Comparison of ENCODE assay signal across 1 cellular context in the genomic region with DNA sequence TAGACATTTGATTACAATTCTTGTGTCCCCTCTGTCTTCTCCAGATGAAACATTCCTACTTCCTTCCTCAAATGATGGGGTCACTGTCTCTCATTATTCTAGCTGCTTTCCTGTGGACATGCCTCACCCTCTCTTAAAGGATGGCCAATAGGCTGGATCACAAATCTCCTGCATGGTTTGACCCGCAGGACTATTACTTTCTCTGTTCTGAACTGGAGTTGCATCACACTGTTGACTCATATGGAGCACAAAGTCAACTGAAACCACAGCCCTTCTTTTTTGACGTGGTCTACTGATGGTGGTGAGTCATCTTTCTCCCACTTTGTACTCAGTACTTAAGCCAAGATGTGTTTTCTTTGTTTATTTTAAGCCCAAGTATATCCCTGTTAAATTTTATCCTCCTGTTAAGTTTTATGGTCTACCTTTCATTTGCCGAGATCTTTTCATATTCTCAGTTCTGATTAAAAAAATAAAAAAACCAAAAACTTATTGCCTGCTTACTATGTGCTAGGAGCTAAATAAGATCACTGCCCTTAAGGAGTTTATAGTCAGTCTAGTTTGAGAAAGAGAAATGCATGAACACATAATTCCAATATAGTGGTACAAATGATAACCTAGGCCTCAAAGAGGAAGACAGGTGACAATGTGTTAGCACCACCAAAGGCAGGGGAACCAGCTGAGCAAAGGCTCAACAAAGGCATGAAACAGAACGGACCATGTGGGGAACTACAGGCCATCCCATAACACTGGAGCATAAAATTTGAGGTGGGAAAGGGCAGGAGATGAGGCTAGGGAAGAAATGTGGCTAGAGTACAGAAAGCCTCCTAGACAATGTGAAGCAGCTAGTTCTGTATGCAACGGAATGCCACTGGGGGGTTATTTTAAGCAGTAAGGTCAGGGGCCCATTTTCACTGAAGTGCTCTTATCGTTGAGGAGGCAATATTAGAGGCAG.
TF ChIP-seq lines count a peak whose summit lies in the region.

No MANE protein-coding gene starts in this region.

TF ChIP-seq in A549, 52 proteins besides CTCF, POLR2A, EP300 and RAD21 (continued from another document):
- TF ChIP-seq TP53 (CRISPR knock-in tag; IDR thresholded peaks at IDR 0.05) (no peak), CBX8 (IDR thresholded peaks at IDR 0.05) (no peak), SREBF2 (IDR thresholded peaks at IDR 0.05) (no peak), HOXA7 (CRISPR knock-in tag; IDR thresholded peaks at IDR 0.05) (no peak), MAFK (IDR thresholded peaks at IDR 0.05; ENCODE audit: partially characterized antibody) (no peak), HOXB13 (CRISPR knock-in tag; IDR thresholded peaks at IDR 0.05; ENCODE audit: low read depth) (no peak), CHD4 (IDR thresholded peaks at IDR 0.05; ENCODE audit: borderline replicate concordance) (no peak), HDAC2 (IDR thresholded peaks at IDR 0.05) (no peak), TFCP2L1 (CRISPR knock-in tag; IDR thresholded peaks at IDR 0.05) (no peak), ESRRA (IDR thresholded peaks at IDR 0.05; ENCODE audit: borderline replicate concordance, low read length) (no peak), ZSCAN20 (CRISPR knock-in tag; IDR thresholded peaks at IDR 0.05) (no peak), HOXB5 (CRISPR knock-in tag; IDR thresholded peaks at IDR 0.05) (0 out of 2 replicates have a peak, but pooled peaks have one; percentile 25), SMC3 (IDR thresholded peaks at IDR 0.05) (peak; percentile 55), RNF2 (IDR thresholded peaks at IDR 0.05; ENCODE audit: borderline replicate concordance, low read depth) (no peak), CHD2 (IDR thresholded peaks at IDR 0.05; ENCODE audit: low read length, partially characterized antibody) (no peak), PHF8 (IDR thresholded peaks at IDR 0.05; ENCODE audit: borderline replicate concordance, low read depth) (no peak), RARB (CRISPR knock-in tag; IDR thresholded peaks at IDR 0.05) (no peak), NR3C1 (IDR thresholded peaks at IDR 0.05) (no peak), ZNF302 (CRISPR knock-in tag; IDR thresholded peaks at IDR 0.05) (no peak), RCOR1 (IDR thresholded peaks at IDR 0.05; ENCODE audit: low read depth, low read length) (no peak)
- TF ChIP-seq, protein P1, sequence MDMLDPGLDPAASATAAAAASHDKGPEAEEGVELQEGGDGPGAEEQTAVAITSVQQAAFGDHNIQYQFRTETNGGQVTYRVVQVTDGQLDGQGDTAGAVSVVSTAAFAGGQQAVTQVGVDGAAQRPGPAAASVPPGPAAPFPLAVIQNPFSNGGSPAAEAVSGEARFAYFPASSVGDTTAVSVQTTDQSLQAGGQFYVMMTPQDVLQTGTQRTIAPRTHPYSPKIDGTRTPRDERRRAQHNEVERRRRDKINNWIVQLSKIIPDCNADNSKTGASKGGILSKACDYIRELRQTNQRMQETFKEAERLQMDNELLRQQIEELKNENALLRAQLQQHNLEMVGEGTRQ (IDR thresholded peaks at IDR 0.05) = no peak
- TF ChIP-seq, protein P2, sequence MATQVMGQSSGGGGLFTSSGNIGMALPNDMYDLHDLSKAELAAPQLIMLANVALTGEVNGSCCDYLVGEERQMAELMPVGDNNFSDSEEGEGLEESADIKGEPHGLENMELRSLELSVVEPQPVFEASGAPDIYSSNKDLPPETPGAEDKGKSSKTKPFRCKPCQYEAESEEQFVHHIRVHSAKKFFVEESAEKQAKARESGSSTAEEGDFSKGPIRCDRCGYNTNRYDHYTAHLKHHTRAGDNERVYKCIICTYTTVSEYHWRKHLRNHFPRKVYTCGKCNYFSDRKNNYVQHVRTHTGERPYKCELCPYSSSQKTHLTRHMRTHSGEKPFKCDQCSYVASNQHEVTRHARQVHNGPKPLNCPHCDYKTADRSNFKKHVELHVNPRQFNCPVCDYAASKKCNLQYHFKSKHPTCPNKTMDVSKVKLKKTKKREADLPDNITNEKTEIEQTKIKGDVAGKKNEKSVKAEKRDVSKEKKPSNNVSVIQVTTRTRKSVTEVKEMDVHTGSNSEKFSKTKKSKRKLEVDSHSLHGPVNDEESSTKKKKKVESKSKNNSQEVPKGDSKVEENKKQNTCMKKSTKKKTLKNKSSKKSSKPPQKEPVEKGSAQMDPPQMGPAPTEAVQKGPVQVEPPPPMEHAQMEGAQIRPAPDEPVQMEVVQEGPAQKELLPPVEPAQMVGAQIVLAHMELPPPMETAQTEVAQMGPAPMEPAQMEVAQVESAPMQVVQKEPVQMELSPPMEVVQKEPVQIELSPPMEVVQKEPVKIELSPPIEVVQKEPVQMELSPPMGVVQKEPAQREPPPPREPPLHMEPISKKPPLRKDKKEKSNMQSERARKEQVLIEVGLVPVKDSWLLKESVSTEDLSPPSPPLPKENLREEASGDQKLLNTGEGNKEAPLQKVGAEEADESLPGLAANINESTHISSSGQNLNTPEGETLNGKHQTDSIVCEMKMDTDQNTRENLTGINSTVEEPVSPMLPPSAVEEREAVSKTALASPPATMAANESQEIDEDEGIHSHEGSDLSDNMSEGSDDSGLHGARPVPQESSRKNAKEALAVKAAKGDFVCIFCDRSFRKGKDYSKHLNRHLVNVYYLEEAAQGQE (IDR thresholded peaks at IDR 0.05) = no peak
- TF ChIP-seq, protein P3, sequence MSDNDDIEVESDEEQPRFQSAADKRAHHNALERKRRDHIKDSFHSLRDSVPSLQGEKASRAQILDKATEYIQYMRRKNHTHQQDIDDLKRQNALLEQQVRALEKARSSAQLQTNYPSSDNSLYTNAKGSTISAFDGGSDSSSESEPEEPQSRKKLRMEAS (IDR thresholded peaks at IDR 0.05) = peak; percentile 78
- TF ChIP-seq, protein P4, sequence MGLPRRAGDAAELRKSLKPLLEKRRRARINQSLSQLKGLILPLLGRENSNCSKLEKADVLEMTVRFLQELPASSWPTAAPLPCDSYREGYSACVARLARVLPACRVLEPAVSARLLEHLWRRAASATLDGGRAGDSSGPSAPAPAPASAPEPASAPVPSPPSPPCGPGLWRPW (IDR thresholded peaks at IDR 0.05) = peak; percentile 94
- TF ChIP-seq, protein P5, sequence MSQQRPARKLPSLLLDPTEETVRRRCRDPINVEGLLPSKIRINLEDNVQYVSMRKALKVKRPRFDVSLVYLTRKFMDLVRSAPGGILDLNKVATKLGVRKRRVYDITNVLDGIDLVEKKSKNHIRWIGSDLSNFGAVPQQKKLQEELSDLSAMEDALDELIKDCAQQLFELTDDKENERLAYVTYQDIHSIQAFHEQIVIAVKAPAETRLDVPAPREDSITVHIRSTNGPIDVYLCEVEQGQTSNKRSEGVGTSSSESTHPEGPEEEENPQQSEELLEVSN (IDR thresholded peaks at IDR 0.05; ENCODE audit: borderline replicate concordance, low read depth) = no peak
